ENCODE assay signal across 10 cellular contexts in the genomic region with DNA sequence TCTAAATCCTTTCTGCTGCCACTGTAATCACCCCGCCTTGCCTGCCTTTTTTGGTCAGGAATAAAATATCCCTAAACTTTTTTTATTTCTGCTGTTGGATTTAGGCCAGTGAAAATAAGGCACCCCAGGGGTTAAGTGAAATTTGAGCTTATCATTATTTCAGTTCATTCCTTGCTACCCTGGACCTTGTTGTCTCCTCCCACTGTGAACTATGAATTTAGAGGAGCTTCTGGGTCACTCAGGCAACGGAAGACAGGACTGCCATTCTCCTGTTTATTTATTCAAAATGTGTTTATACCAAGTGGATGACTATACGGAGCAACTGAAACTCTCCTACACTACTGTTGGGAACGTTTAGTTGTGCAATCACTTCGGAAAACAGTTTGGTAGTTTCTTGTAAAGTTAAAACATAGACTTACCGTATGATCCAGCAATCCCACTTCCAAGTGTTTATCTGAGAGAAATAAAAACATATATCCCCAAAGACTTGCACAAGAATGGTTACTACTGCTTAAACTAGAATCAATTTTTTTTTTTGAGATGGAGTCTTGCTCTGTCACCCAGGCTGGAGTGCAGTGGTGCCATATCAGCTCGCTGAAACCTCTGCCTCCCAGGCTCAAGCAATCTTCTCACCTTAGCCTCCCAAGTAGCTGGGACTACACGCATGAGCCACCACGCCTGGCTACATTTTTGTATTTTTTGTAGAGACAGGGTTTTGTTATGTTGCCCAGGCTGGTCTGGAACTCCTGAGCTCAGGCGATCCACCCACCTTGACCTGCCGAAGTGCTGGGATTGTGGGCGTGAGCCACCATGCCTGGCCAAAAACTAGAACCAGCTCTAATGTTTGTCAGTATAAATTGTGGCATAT. TPM values are rescaled to one million over a fixed set of nuclear protein-coding genes. Genes with fewer than 3 reads are reported as not detected.
DNase-seq lines count a peak whose midpoint lies in the region; ATAC-seq and TF ChIP-seq lines count a peak whose summit lies in the region.
"Had no signal": no experiment of that assay in that cellular context is flagged by ENCODE, and none has a peak within 500 bp of the region (broad histone marks: within the 10 kb centered on the region; RNA-seq: fewer than 3 reads in every experiment).

No MANE protein-coding gene starts in this region.

- peaks cover 0 to 22% of the 10 kb centered on the region in 2 experiments; a peak in 3 of 4 replicates for H3K79me1 ChIP-seq in IMR-90 (ENCODE audit: low read depth in 1 of 2, low read length in 2 of 2)

- H3K27ac Mint-ChIP-seq in activated T-helper 2 cell treated with anti-CD3 and anti-CD28 coated beads, Interferon-gamma antibody, Interleukin-2, Interleukin-4, amounts not matched to agents 10 μg/mL and 5 μg/mL and 100 μg/mL, durations not matched to agents 14 hours and 24 hours and 36 hours = no peak overlapping the region
- no peak overlapping the region for H3K27ac Mint-ChIP-seq in CD4-positive, alpha-beta memory T cell
- H3K27ac Mint-ChIP-seq: activated CD4-positive, alpha-beta T cell treated with anti-CD3 and anti-CD28 coated beads, Interleukin-2, amount 10 ng/mL, durations not matched to agents 24 days and 14 days had no signal

- H3K56ac ChIP-seq in IMR-90 (ENCODE audit: extremely low read depth, insufficient read depth, low read length) = 0 out of 2 replicates have a peak overlapping the region, but pooled peaks have one; percentile 13

- BruUV-seq in IMR-90 (replicated peaks; lab: Mats Ljungman, UMichigan) = no TSS peak

- peak; percentile 76 for ATAC-seq in IMR-90 (ENCODE audit: low read depth)

- H2AK9ac ChIP-seq in IMR-90 (replicated peaks; ENCODE audit: low read depth, low read length, poor library complexity) = no peak overlapping the region

- peak overlapping the region; percentile 85 for H2BK120ac ChIP-seq in IMR-90 (ENCODE audit: low read depth, low read length)

- WGBS in IMR-90 (ENCODE audit: extremely low coverage in 2 of 2, insufficient read length in 1 of 2), 2 experiments = no CpG with 5 or more reads among the region's 12 CpGs

- H2AK5ac ChIP-seq in IMR-90 (ENCODE audit: low read depth, low read length) = peak overlapping the region; percentile 72

- peak overlapping the region; percentile 39; the same call in 1 of the 2 replicates for H3K23ac ChIP-seq in IMR-90 (ENCODE audit: low read depth, low read length)

- peaks cover 7% of the 10 kb centered on the region for H4K20me1 ChIP-seq in IMR-90 (ENCODE audit: insufficient read depth, low read length)

- H3K14ac ChIP-seq in IMR-90 (replicated peaks; ENCODE audit: low read depth, low read length) = peak overlapping the region; percentile 41; the same call in 1 of the 2 replicates

- no peak overlapping the region for H3K4me3 Mint-ChIP-seq in activated T-helper 2 cell treated with anti-CD3 and anti-CD28 coated beads, Interferon-gamma antibody, Interleukin-2, Interleukin-4, amounts not matched to agents 10 μg/mL and 5 μg/mL and 100 μg/mL, durations not matched to agents 14 hours and 24 hours and 36 hours (ENCODE audit: low read depth)
- no peak overlapping the region for H3K4me3 Mint-ChIP-seq in CD4-positive, alpha-beta memory T cell
- H3K4me3 Mint-ChIP-seq: activated CD4-positive, alpha-beta T cell treated with anti-CD3 and anti-CD28 coated beads, Interleukin-2, amount 10 ng/mL, durations not matched to agents 24 days and 14 days had no signal

- 0 out of 2 replicates have a peak, but pooled peaks cover 6% of the 10 kb centered on the region for H3K9me1 ChIP-seq in IMR-90 (ENCODE audit: insufficient read depth, low read length)

- peak overlapping the region; percentile 96 for H2BK5ac ChIP-seq in IMR-90 (ENCODE audit: low read depth, low read length, poor library complexity, severe bottlenecking)

- CTCF ChIA-PET in IMR-90 (lab: Yijun Ruan, JAX) = interaction anchor here (0.5 to 1.2 kb wide), 3 partner anchors 9 to 297 kb away, joined by 3 read pairs; no protein-coding TSS in a partner anchor
- CTCF ChIA-PET in CD4-positive, alpha-beta memory T cell (lab: Charles Lee; ENCODE audit: partially characterized antibody) = interaction anchor here (1.0 to 4.4 kb wide), 3 partner anchors 9 to 264 kb away, joined by 4 to 20 read pairs (median 4); partner anchors contain the start of gene NAA25

- H3K27me3 Mint-ChIP-seq in activated T-helper 2 cell treated with anti-CD3 and anti-CD28 coated beads, Interferon-gamma antibody, Interleukin-2, Interleukin-4, amounts not matched to agents 10 μg/mL and 5 μg/mL and 100 μg/mL, durations not matched to agents 14 hours and 24 hours and 36 hours (ENCODE audit: low read depth) = peaks cover 8% of the 10 kb centered on the region
- H3K27me3 Mint-ChIP-seq in CD4-positive, alpha-beta memory T cell = no peaks in the 10 kb centered on the region

- H3K9me3 Mint-ChIP-seq in activated T-helper 2 cell treated with anti-CD3 and anti-CD28 coated beads, Interferon-gamma antibody, Interleukin-2, Interleukin-4, amounts not matched to agents 10 μg/mL and 5 μg/mL and 100 μg/mL, durations not matched to agents 14 hours and 24 hours and 36 hours = no peaks in the 10 kb centered on the region
- H3K9me3 Mint-ChIP-seq in CD4-positive, alpha-beta memory T cell = peaks cover 0 to 4% (median 0%) of the 10 kb centered on the region in 8 donors
- H3K9me3 Mint-ChIP-seq: activated CD4-positive, alpha-beta T cell treated with anti-CD3 and anti-CD28 coated beads, Interleukin-2, amount 10 ng/mL, durations not matched to agents 24 days and 14 days had no signal

- peak overlapping the region; percentile 51; the same call in 2 of the 3 replicates for H2BK15ac ChIP-seq in IMR-90 (ENCODE audit: low read depth, low read length)

- no peak for TF ChIP-seq POLR2A in IMR-90 (IDR thresholded peaks at IDR 0.05; ENCODE audit: low read depth, low read length)

- H3K4me3 ChIP-seq in IMR-90 (ENCODE audit: insufficient read depth, low read depth, low read length) (no peak overlapping the region), WI38 (ENCODE audit: low read depth, low read length) (peak overlapping the region; percentile 9; the same call in 1 of the 2 replicates), subcutaneous abdominal adipose tissue (ENCODE audit: low read depth in 1 of 5, low read length in 5 of 5) (no peak overlapping the region)
- no peak overlapping the region for H3K4me3 ChIP-seq in CD4-positive, alpha-beta memory T cell (ENCODE audit: low read length in 2 of 2)

- H3K4me1 ChIP-seq in IMR-90 (ENCODE audit: control insufficient read depth, insufficient read depth, low read length) (peaks cover 15% of the 10 kb centered on the region), subcutaneous abdominal adipose tissue (ENCODE audit: control insufficient read depth in 5 of 5, insufficient read depth in 5 of 5, low read length in 5 of 5) (peaks cover 4 to 43% (median 38%) of the 10 kb centered on the region in 5 donors)
- H3K4me1 ChIP-seq in CD4-positive, alpha-beta memory T cell (ENCODE audit: insufficient read depth, low read length) = peaks cover 28% of the 10 kb centered on the region

- peak overlapping the region; percentile 62 for H3K4ac ChIP-seq in IMR-90 (ENCODE audit: low read depth, low read length)

- H3K9me3 ChIP-seq in IMR-90 (ENCODE audit: control insufficient read depth, insufficient read depth, low read length) (no peaks in the 10 kb centered on the region), subcutaneous abdominal adipose tissue (ENCODE audit: control insufficient read depth in 5 of 5, low read length in 5 of 5) (no peaks in the 10 kb centered on the region)
- H3K9me3 ChIP-seq in CD4-positive, alpha-beta memory T cell (ENCODE audit: control insufficient read depth in 1 of 2, low read length in 2 of 2) = no peaks in the 10 kb centered on the region

- TF ChIP-seq RAD21 in IMR-90 (IDR thresholded peaks at IDR 0.05; ENCODE audit: low read length) = peak; percentile 5; the same call in 1 of the 2 replicates

- H3K27me3 ChIP-seq in IMR-90 (ENCODE audit: control insufficient read depth, insufficient read depth, low read length) (no peaks in the 10 kb centered on the region), subcutaneous abdominal adipose tissue (ENCODE audit: control insufficient read depth in 5 of 5, insufficient read depth in 4 of 5, low read length in 5 of 5) (no peaks in the 10 kb centered on the region)
- H3K27me3 ChIP-seq in CD4-positive, alpha-beta memory T cell (ENCODE audit: insufficient read depth, low read length) = no peaks in the 10 kb centered on the region

- POLR2A ChIA-PET in IMR-90 (lab: Charles Lee; ENCODE audit: unreplicated experiment) = interaction anchor here (0.5 to 1.0 kb wide), 3 partner anchors 10 to 25 kb away, joined by 3 to 14 read pairs (median 4); no protein-coding TSS in a partner anchor
- POLR2A ChIA-PET in CD4-positive, alpha-beta memory T cell (lab: Charles Lee; ENCODE audit: partially characterized antibody) = interaction anchor here (4.6 kb wide), 1 partner anchor 16 kb away, joined by 109 read pairs; the partner anchor contains the start of gene NAA25

- H2BK20ac ChIP-seq in IMR-90 (ENCODE audit: low read depth, low read length) = peak overlapping the region; percentile 81

- in situ Hi-C loops in IMR-90 (cut with MboI; ENCODE audit: low sequenced_read_pairs) = no loop called here

- H3K4me1 Mint-ChIP-seq in activated T-helper 2 cell treated with anti-CD3 and anti-CD28 coated beads, Interferon-gamma antibody, Interleukin-2, Interleukin-4, amounts not matched to agents 10 μg/mL and 5 μg/mL and 100 μg/mL, durations not matched to agents 14 hours and 24 hours and 36 hours (ENCODE audit: low read depth) = peaks cover 21% of the 10 kb centered on the region
- peaks cover 11 to 26% (median 19%) of the 10 kb centered on the region in 4 donors for H3K4me1 Mint-ChIP-seq in CD4-positive, alpha-beta memory T cell

- intact Hi-C loops in IMR-90 (cut with micrococcal nuclease) = loop anchor here (2.0 to 10.0 kb wide), 2 partner anchors 14 to 178 kb away; partner anchors contain the start of gene NAA25
- intact Hi-C loops in activated T-helper 2 cell treated with anti-CD3 and anti-CD28 coated beads, Interferon-gamma antibody, Interleukin-2, Interleukin-4, amounts not matched to agents 10 μg/mL and 5 μg/mL and 100 μg/mL, durations not matched to agents 14 hours and 24 hours and 36 hours (cut with micrococcal nuclease) = loop anchor here (10.0 kb wide), 1 partner anchor 278 kb away; the partner anchor contains the start of gene MAPKAPK5
- intact Hi-C loops in CD4-positive, alpha-beta memory T cell (cut with micrococcal nuclease) = loop anchor here (10.0 kb wide), 1 partner anchor 282 kb away; the partner anchor contains the start of gene RPL6

- peak overlapping the region; percentile 54; the same call in 1 of the 2 replicates for H3K9ac ChIP-seq in IMR-90 (ENCODE audit: low read depth, low read length)
- no peak overlapping the region for H3K9ac ChIP-seq in subcutaneous abdominal adipose tissue (ENCODE audit: low read length in 5 of 5)

- H4K8ac ChIP-seq in IMR-90 (ENCODE audit: low read depth in 2 of 2, low read length in 2 of 2) = peak overlapping the region in 1 of 2 experiments; percentile 78; a peak in 2 of 4 replicates

- H4K91ac ChIP-seq in IMR-90 (ENCODE audit: insufficient read depth, low read depth, low read length) = peak overlapping the region; percentile 40

- peak overlapping the region; percentile 60 for H3K4me2 ChIP-seq in IMR-90 (ENCODE audit: low read depth, low read length)

- H3K36me3 Mint-ChIP-seq in activated T-helper 2 cell treated with anti-CD3 and anti-CD28 coated beads, Interferon-gamma antibody, Interleukin-2, Interleukin-4, amounts not matched to agents 10 μg/mL and 5 μg/mL and 100 μg/mL, durations not matched to agents 14 hours and 24 hours and 36 hours (ENCODE audit: low read depth) = peaks cover 10% of the 10 kb centered on the region
- H3K36me3 Mint-ChIP-seq in CD4-positive, alpha-beta memory T cell = peaks cover 0 to 5% of the 10 kb centered on the region in 2 donors

- H3K36me3 ChIP-seq in IMR-90 (ENCODE audit: control insufficient read depth, insufficient read depth, low read length) (no peaks in the 10 kb centered on the region), subcutaneous abdominal adipose tissue (ENCODE audit: control insufficient read depth in 5 of 5, insufficient read depth in 5 of 5, low read length in 5 of 5) (no peaks in the 10 kb centered on the region)
- no peaks in the 10 kb centered on the region for H3K36me3 ChIP-seq in CD4-positive, alpha-beta memory T cell (ENCODE audit: insufficient read depth, low read length)

- H3K27ac ChIP-seq in IMR-90 (ENCODE audit: insufficient read depth, low read length) (peak overlapping the region; percentile 98), subcutaneous abdominal adipose tissue (ENCODE audit: low read depth, low read length) (peak overlapping the region; percentile 55)
- no peak overlapping the region for H3K27ac ChIP-seq in CD4-positive, alpha-beta memory T cell (ENCODE audit: low read depth, low read length)

- dilution Hi-C loops in IMR-90 (cut with HindIII; ENCODE audit: low sequenced_read_pairs, unreplicated experiment) = no loop called here

- no peak overlapping the region for H2AFZ ChIP-seq in IMR-90 (replicated peaks; ENCODE audit: low read length, poor library complexity)

- DNase-seq in IMR-90 (peak; percentile 98), hepatic stellate cell (ENCODE audit: low spot score) (peak; percentile 75), COLO668 (lab: John Stamatoyannopoulos, UW; ENCODE audit: unreplicated experiment) (no peak)
- DNase-seq in activated T-helper 2 cell treated with anti-CD3 and anti-CD28 coated beads, Interferon-gamma antibody, Interleukin-2, Interleukin-4, amounts not matched to agents 10 μg/mL and 5 μg/mL and 100 μg/mL, durations not matched to agents 14 hours and 24 hours and 36 hours (ENCODE audit: low spot score) = no peak
- DNase-seq in CD4-positive, alpha-beta memory T cell = no peak
- DNase-seq: activated CD4-positive, alpha-beta T cell treated with anti-CD3 and anti-CD28 coated beads, Interleukin-2, amount 10 ng/mL, durations not matched to agents 24 days and 14 days; caudate nucleus; stimulated activated CD4-positive, alpha-beta T cell treated with anti-CD3 and anti-CD28 coated beads, Interleukin-15, amount 100 ng/mL, for 24 hours had no signal

- H3K18ac ChIP-seq in IMR-90 (ENCODE audit: low read depth, low read length) = peak overlapping the region; percentile 91

- H4K5ac ChIP-seq in IMR-90 (ENCODE audit: low read depth, low read length) = peak overlapping the region; percentile 81

- TF ChIP-seq CTCF in IMR-90 (conservative IDR thresholded peaks at IDR 0.05; ENCODE audit: low read depth, low read length) (no peak), WI38 (IDR thresholded peaks at IDR 0.05; ENCODE audit: low read depth, low read length) (no peak)

RNA-seq across cellular contexts. Expression of gene TRAFD1, which starts 2.3 kb away (rescaled TPM):
- 69.7 and 70.4 TPM in 2 replicates for total RNA-seq in IMR-90 (2012; rRNA removed)
- 34.7 and 41.3 TPM in 2 replicates for polyA plus RNA-seq in IMR-90 (2012; rRNA removed)
- polyA plus RNA-seq in IMR-90 (2012; cell fraction: cytosol; rRNA removed) = 20.0 and 24.0 TPM in 2 replicates
- 16.7 and 36.6 TPM in 2 replicates for polyA plus RNA-seq in IMR-90 (2012; cell fraction: nucleus; rRNA removed; ENCODE audit: low replicate concordance)
- 34.7 and 37.5 TPM in 2 replicates for total RNA-seq in activated T-helper 2 cell treated with anti-CD3 and anti-CD28 coated beads, Interferon-gamma antibody, Interleukin-2, Interleukin-4, amounts not matched to agents 10 μg/mL and 5 μg/mL and 100 μg/mL, durations not matched to agents 14 hours and 24 hours and 36 hours
- 10 to 100 TPM; 38.7 to 42.7 TPM for total RNA-seq in CD4-positive, alpha-beta memory T cell
- 10 to 100 TPM; 60.4 to 71.2 TPM for polyA plus RNA-seq in CD4-positive, alpha-beta memory T cell

RNA-seq across cellular contexts. Expression of gene NAA25, which starts 14.5 kb away (rescaled TPM):
- 25.5 and 28.3 TPM in 2 replicates for total RNA-seq in IMR-90 (2012; rRNA removed)
- polyA plus RNA-seq in IMR-90 (2012; rRNA removed) = 7.3 and 10.3 TPM in 2 replicates
- 0.95 and 1.2 TPM in 2 replicates for polyA plus RNA-seq in IMR-90 (2012; cell fraction: cytosol; rRNA removed)
- 3.6 and 17.7 TPM in 2 replicates for polyA plus RNA-seq in IMR-90 (2012; cell fraction: nucleus; rRNA removed; ENCODE audit: low replicate concordance)
- total RNA-seq in activated T-helper 2 cell treated with anti-CD3 and anti-CD28 coated beads, Interferon-gamma antibody, Interleukin-2, Interleukin-4, amounts not matched to agents 10 μg/mL and 5 μg/mL and 100 μg/mL, durations not matched to agents 14 hours and 24 hours and 36 hours = 43.3 and 48.7 TPM in 2 replicates
- 10 to 100 TPM; 28.7 to 35.3 TPM for total RNA-seq in CD4-positive, alpha-beta memory T cell
- polyA plus RNA-seq in CD4-positive, alpha-beta memory T cell = 10 to 100 TPM in 1 of 2 donors, 1 to 10 TPM in 1; 8.5 to 15.2 TPM

Comparison
In these comparisons a context has a peak if more than half of its experiments do, and no peak if none do; other contexts are left out.
1. DNase-seq: peak in IMR-90 (single experiment) and hepatic stellate cell (single experiment); none in activated T-helper 2 cell treated with anti-CD3 and anti-CD28 coated beads, Interferon-gamma antibody, Interleukin-2, Interleukin-4, amounts not matched to agents 10 μg/mL and 5 μg/mL and 100 μg/mL, durations not matched to agents 14 hours and 24 hours and 36 hours (single experiment), CD4-positive, alpha-beta memory T cell (0 of 5) and COLO668 (single experiment).